9 cellular contexts compared by ENCODE assay signal in genomic region chr3:50347187-50347813, GRCh38. TPM values are rescaled to one million over a fixed set of nuclear protein-coding genes. Genes with fewer than 3 reads are reported as not detected.
DNase-seq lines count a peak whose midpoint lies in the region; ATAC-seq and TF ChIP-seq lines count a peak whose summit lies in the region.
"Had no signal": no experiment of that assay in that cellular context is flagged by ENCODE, and none has a peak within 500 bp of the region (broad histone marks: within the 10 kb centered on the region; RNA-seq: fewer than 3 reads in every experiment).

No MANE protein-coding gene starts in this region.

- POLR2A ChIA-PET in T-cell (lab: Charles Lee): interaction anchor here in 1 of 2 donors (0.6 to 0.7 kb wide), 2 partner anchors 11 to 18 kb away, joined by 3 to 8 read pairs; no protein-coding TSS in a partner anchor

- H3K4me3 ChIP-seq in Loucy (ENCODE audit: low read length, poor library complexity, severe bottlenecking) (no peak overlapping the region), right cardiac atrium (ENCODE audit: low read length) (no peak overlapping the region)

- peaks cover 41% of the 10 kb centered on the region for H3K79me2 ChIP-seq in Loucy (ENCODE audit: insufficient read depth, low read length)

- no peaks in the 10 kb centered on the region for H3K27me3 ChIP-seq in Loucy (ENCODE audit: insufficient read depth, low read length, poor library complexity, severe bottlenecking)
- H3K27me3 ChIP-seq in right cardiac atrium (ENCODE audit: control insufficient read depth, insufficient read depth): no peaks in the 10 kb centered on the region

- peaks cover 5% of the 10 kb centered on the region for H4K20me1 ChIP-seq in Loucy (ENCODE audit: insufficient read depth, low read length, poor library complexity, severe bottlenecking)

- peaks cover 7% of the 10 kb centered on the region; the same call in 1 of the 2 replicates for H3K36me3 ChIP-seq in Loucy (ENCODE audit: insufficient read depth, low read length)

- H3K4me1 ChIP-seq in Loucy (ENCODE audit: insufficient read depth, low read length, poor library complexity, severe bottlenecking) (peaks cover 45% of the 10 kb centered on the region), right cardiac atrium (ENCODE audit: control insufficient read depth, insufficient read depth, low read length) (peaks cover 7% of the 10 kb centered on the region)

- peaks cover 16% of the 10 kb centered on the region for H3K36me3 Mint-ChIP-seq in T-cell

- peaks cover 2% of the 10 kb centered on the region; the same call in 1 of the 2 replicates for H3F3A ChIP-seq in Loucy (ENCODE audit: low read depth)

- H3K9me2 ChIP-seq in Loucy (replicated peaks; ENCODE audit: low read depth, low read length): no peaks in the 10 kb centered on the region

- peak overlapping the region in 2 of 3 donors; percentile 6 to 74 for H3K4me3 Mint-ChIP-seq in T-cell
- H3K4me3 Mint-ChIP-seq: dendritic cell treated with granulocyte-macrophage colony-stimulating factor and Interleukin-4, amounts not matched to agents 40 ng/mL and 50 ng/mL, for 4 days had no signal

- WGBS in right cardiac atrium: 27% methylated on average over 14 of the region's 14 CpGs

- no peak overlapping the region for H3K9ac ChIP-seq in Loucy (ENCODE audit: low read depth, low read length, poor library complexity, severe bottlenecking)

- CTCF ChIA-PET in T-cell (lab: Charles Lee): interaction anchor here in 1 of 2 donors (0.6 to 1.8 kb wide), 14 partner anchors 9 to 292 kb away, joined by 3 to 13 read pairs (median 4); partner anchors contain the start of genes CISH and TUSC2

- H3K4me2 ChIP-seq in Loucy (ENCODE audit: low read depth, low read length, poor library complexity, severe bottlenecking): peak overlapping the region; percentile 20

- no peak overlapping the region for H2AFZ ChIP-seq in Loucy (ENCODE audit: low read length)

- peak; percentile 77 for DNase-seq in Daoy (ENCODE audit: low read depth)
- DNase-seq in T-cell: peak; percentile 47 to 78 (median 70)
- DNase-seq in activated naive CD8-positive, alpha-beta T cell treated with anti-CD3 and anti-CD28 coated beads, Interleukin-2, amount 50 U/mL, for 16 hours (ENCODE audit: low read depth, low spot score): peak; percentile 55
- DNase-seq in right cardiac atrium: peak; percentile 76 to 86 (median 84)
- DNase-seq in stimulated activated CD4-positive, alpha-beta T cell treated with anti-CD3 and anti-CD28 coated beads, Interleukin-12 subunit alpha, Interleukin-12 subunit beta, amount 100 ng/mL, for 4 hours: peak; percentile 66

- H3K27ac Mint-ChIP-seq in T-cell: peak overlapping the region; percentile 63 to 68
- H3K27ac Mint-ChIP-seq: dendritic cell treated with granulocyte-macrophage colony-stimulating factor and Interleukin-4, amounts not matched to agents 40 ng/mL and 50 ng/mL, for 4 days had no signal

- intact Hi-C loops in right cardiac atrium (cut with DNase I): loop anchor here in 2 of 4 donors (2.0 to 5.0 kb wide), 2 partner anchors 195 to 202 kb away; no protein-coding TSS in a partner anchor

- no peaks in the 10 kb centered on the region for H3K27me3 Mint-ChIP-seq in T-cell
- H3K27me3 Mint-ChIP-seq: dendritic cell treated with granulocyte-macrophage colony-stimulating factor and Interleukin-4, amounts not matched to agents 40 ng/mL and 50 ng/mL, for 4 days had no signal

- H3K9me3 ChIP-seq in Loucy (ENCODE audit: insufficient read depth, low read depth, low read length) (no peaks in the 10 kb centered on the region), right cardiac atrium (ENCODE audit: control insufficient read depth, low read length) (no peaks in the 10 kb centered on the region)

- H3K9me3 Mint-ChIP-seq in T-cell: no peaks in the 10 kb centered on the region
- H3K9me3 Mint-ChIP-seq: dendritic cell treated with granulocyte-macrophage colony-stimulating factor and Interleukin-4, amounts not matched to agents 40 ng/mL and 50 ng/mL, for 4 days had no signal

- H3K27ac ChIP-seq in right cardiac atrium (ENCODE audit: low read length): no peak overlapping the region

- ATAC-seq in T-cell (replicated peaks in 1 of 4) (no peak), right cardiac atrium (no peak), GM18861 (IDR thresholded peaks at IDR 0.05; ENCODE audit: unreplicated experiment) (no peak), HG03139 (IDR thresholded peaks at IDR 0.05; ENCODE audit: unreplicated experiment) (no peak)

- peak; percentile 67 for TF ChIP-seq CTCF in Loucy (conservative IDR thresholded peaks at IDR 0.05; ENCODE audit: low read length)

- H3K4me1 Mint-ChIP-seq in T-cell: peaks cover 56 to 71% (median 63%) of the 10 kb centered on the region in 3 donors

RNA-seq across cellular contexts. Expression of gene ZMYND10, which starts 1.8 kb away (rescaled TPM):
- total RNA-seq in Daoy (2014; rRNA removed; shearing (Covaris generic)): 0.06 and 0.17 TPM in 2 replicates
- total RNA-seq in T-cell: 1 to 10 TPM; 1.2 to 6.1 (median 2.9) TPM
- total RNA-seq in right cardiac atrium: under 1 TPM; 0.20 to 0.40 (median 0.29) TPM
- polyA plus RNA-seq in right cardiac atrium: 0.25 TPM

RNA-seq across cellular contexts. Expression of gene NPRL2, which starts 3.3 kb away (rescaled TPM):
- 14.7 and 20.6 TPM in 2 replicates for total RNA-seq in Daoy (2014; rRNA removed; shearing (Covaris generic))
- 10 to 100 TPM; 26.6 to 52.2 (median 48.1) TPM for total RNA-seq in T-cell
- total RNA-seq in right cardiac atrium: 10 to 100 TPM; 18.4 to 24.3 (median 19.3) TPM
- 16.7 TPM for polyA plus RNA-seq in right cardiac atrium

RNA-seq across cellular contexts. Expression of gene CYB561D2, which starts 3.4 kb away (rescaled TPM):
- total RNA-seq in Daoy (2014; rRNA removed; shearing (Covaris generic)): 25.3 and 28.3 TPM in 2 replicates
- total RNA-seq in T-cell (10 to 100 TPM; 25.7 to 45.3 (median 32.7) TPM), right cardiac atrium (10 to 100 TPM in 2 of 4 donors, 1 to 10 TPM in 2; 8.5 to 11.1 (median 10.4) TPM)
- polyA plus RNA-seq in right cardiac atrium: 10.8 TPM

RNA-seq across cellular contexts. Expression of gene RASSF1, which starts 6.7 kb away (rescaled TPM):
- total RNA-seq in Daoy (2014; rRNA removed; shearing (Covaris generic)): 12.7 and 21.2 TPM in 2 replicates
- total RNA-seq in T-cell (100 to 1,000 TPM in 1 of 5 donors, 10 to 100 TPM in 4; 73.2 to 153 (median 79.6) TPM), right cardiac atrium (10 to 100 TPM; 15.6 to 19.1 (median 15.8) TPM)
- polyA plus RNA-seq in right cardiac atrium: 20.4 TPM

RNA-seq across cellular contexts. Expression of gene TMEM115, which starts 12.0 kb away (rescaled TPM):
- 26.6 and 33.9 TPM in 2 replicates for total RNA-seq in Daoy (2014; rRNA removed; shearing (Covaris generic))
- total RNA-seq in T-cell (10 to 100 TPM; 13.9 to 35.2 (median 33.1) TPM), right cardiac atrium (10 to 100 TPM; 28.7 to 33.3 (median 31.7) TPM)
- 32.5 TPM for polyA plus RNA-seq in right cardiac atrium
